ENCODE assay signal across 1 cellular context in the genomic region with DNA sequence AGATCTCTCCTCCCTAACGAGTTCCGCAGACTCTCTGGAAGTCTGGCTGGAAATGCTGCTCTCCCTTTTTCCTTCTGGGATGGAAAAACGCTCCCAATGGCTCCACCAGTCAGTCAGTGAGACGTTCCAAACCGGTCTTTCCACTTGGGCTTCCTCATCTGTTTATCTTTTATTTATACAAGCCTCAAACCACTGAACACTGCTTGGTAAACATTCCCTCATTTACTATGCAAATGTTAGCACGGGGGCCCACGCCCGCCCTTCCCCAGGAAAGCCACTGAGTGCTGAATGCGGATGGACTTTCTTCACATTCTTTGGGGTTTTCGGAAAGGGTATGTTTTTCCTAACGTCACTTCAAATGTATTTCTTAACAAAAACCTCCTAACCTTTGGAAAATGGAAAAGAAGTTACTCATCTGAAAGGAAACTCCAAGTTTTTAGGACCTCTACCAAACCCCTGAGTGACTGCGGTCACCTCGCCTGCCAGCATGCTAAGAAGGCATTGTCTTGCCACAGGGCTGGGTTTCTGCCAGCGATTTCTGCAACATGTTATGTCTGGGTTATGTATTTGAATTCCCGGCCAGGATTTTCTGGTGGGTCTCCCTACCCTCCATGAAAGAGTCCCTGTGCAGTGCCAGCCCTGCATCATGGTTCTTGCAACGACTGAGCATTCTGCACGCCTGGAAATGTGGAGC.
TF ChIP-seq lines count a peak whose summit lies in the region.

No MANE protein-coding gene starts in this region.

TF ChIP-seq in H1, 55 proteins besides CTCF, POLR2A, EP300 and RAD21 (continued from another document):
- TF ChIP-seq RBBP5 (IDR thresholded peaks at IDR 0.05; ENCODE audit: borderline replicate concordance, low read depth, low read length) = 0 out of 2 replicates have a peak, but pooled peaks have one; percentile 20
- no peak for TF ChIP-seq SIRT6 (IDR thresholded peaks at IDR 0.05; ENCODE audit: low read length)
- no peak for TF ChIP-seq EGR1 (IDR thresholded peaks at IDR 0.05; ENCODE audit: borderline replicate concordance, low read depth, low read length)
- no peak for TF ChIP-seq RXRA (IDR thresholded peaks at IDR 0.05; ENCODE audit: insufficient read depth, low read depth, low read length)
